Comparison of ENCODE assay signal across 10 cellular contexts in the genomic region with DNA sequence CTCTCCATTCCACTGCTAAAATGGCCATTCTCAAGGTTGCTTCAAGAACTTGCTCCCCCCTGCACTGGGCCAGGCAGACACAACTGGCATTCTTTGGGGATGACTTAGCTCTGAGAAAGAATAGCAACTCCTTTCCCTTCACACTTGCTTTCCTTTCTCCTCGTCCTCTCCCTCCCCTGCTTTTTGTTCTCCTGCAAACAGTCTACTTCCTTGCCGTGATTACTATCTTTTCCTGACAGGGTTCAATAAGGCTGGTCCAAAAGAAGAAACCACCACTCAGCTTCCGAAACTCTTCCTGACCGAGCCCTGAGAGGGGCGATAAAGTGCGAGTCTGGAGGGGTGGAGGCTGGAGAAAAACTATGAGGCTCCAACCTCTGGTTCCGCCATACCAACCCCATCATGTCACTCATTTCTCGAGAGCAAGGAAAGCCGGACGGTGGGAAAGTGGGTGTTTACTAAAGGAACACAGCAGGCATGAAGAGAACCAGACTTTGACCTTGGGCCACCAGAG. TPM values are rescaled to one million over a fixed set of nuclear protein-coding genes. Genes with fewer than 3 reads are reported as not detected.
DNase-seq lines count a peak whose midpoint lies in the region; ATAC-seq, FAIRE-seq and TF ChIP-seq lines count a peak whose summit lies in the region.
"Had no signal": no experiment of that assay in that cellular context is flagged by ENCODE, and none has a peak within 500 bp of the region (broad histone marks: within the 10 kb centered on the region; RNA-seq: fewer than 3 reads in every experiment).

No MANE protein-coding gene starts in this region.

- no TSS peak for BruUV-seq in MCF 10A (replicated peaks; lab: Mats Ljungman, UMichigan)

- H3K27ac ChIP-seq in keratinocyte (ENCODE audit: control insufficient read depth, insufficient read depth, low read length) (peak overlapping the region; percentile 20), spleen (peak overlapping the region; percentile 19 to 96 (median 90)), prostate gland (peak overlapping the region in 1 of 2 donors; percentile 36)

- H3K27me3 ChIP-seq in keratinocyte (ENCODE audit: control insufficient read depth, extremely low read depth, insufficient read depth, low read length) (no peaks in the 10 kb centered on the region), spleen (replicated peaks in 1 of 7) (peaks cover 0 to 36% (median 10%) of the 10 kb centered on the region in 7 donors), prostate gland (replicated peaks; ENCODE audit: insufficient read depth) (no peaks in the 10 kb centered on the region)

- H3K4me2 ChIP-seq in keratinocyte (ENCODE audit: control insufficient read depth, extremely low read depth, insufficient read depth, low read depth, low read length): peak overlapping the region; percentile 96

- TF ChIP-seq POLR2A in spleen (IDR thresholded peaks at IDR 0.05) (no peak), prostate gland (IDR thresholded peaks at IDR 0.05) (no peak)

- H3K4me3 ChIP-seq in keratinocyte (ENCODE audit: control insufficient read depth in 2 of 3, extremely low read depth in 1 of 3, insufficient read depth in 2 of 3, low read depth in 1 of 3, low read length in 3 of 3) (no peak overlapping the region), spleen (peak overlapping the region in 1 of 8 donors; percentile 11), prostate gland (no peak overlapping the region)

- no peak overlapping the region for H2AFZ ChIP-seq in keratinocyte (ENCODE audit: control insufficient read depth, low read length)

- CTCF ChIA-PET in MCF 10A (lab: Yijun Ruan, JAX): interaction anchor here (0.6 to 30.1 kb wide), 5 partner anchors 9 to 426 kb away, joined by 3 to 449 read pairs (median 3); a partner anchor contains a TSS
- CTCF ChIA-PET in activated naive CD4-positive, alpha-beta T cell treated with anti-CD3 and anti-CD28 coated beads for 36 hours (lab: Charles Lee): no interaction called here

- H3K4me1 ChIP-seq in keratinocyte (ENCODE audit: control insufficient read depth, extremely low read depth, insufficient read depth, low read length) (peaks cover 83% of the 10 kb centered on the region), spleen (peaks cover 32 to 93% (median 71%) of the 10 kb centered on the region in 6 donors), prostate gland (replicated peaks) (peaks cover 17% of the 10 kb centered on the region)

- DNase-seq in HFFc6: peak; percentile 69
- DNase-seq in MCF 10A (ENCODE audit: unreplicated experiment): no peak
- DNase-seq in keratinocyte (ENCODE audit: low read depth, low spot score): no peak
- peak; percentile 15 for DNase-seq in spleen
- no peak for DNase-seq in NCI-H748 treated with DMSO at 0.1 percent for 48 hours (lab: John Stamatoyannopoulos, UW)
- DNase-seq in prostate gland (ENCODE audit: low spot score): no peak
- no peak for DNase-seq in activated naive CD4-positive, alpha-beta T cell treated with anti-CD3 and anti-CD28 coated beads for 36 hours
- DNase-seq: foreskin melanocyte, NCI-H1694 treated with DMSO at 0.1 percent for 48 hours had no signal

- WGBS in spleen, 5 donors: 47 to 60% (median 57%) methylated on average over 10 of the region's 10 CpGs
- WGBS in prostate gland: 57% methylated on average over 10 of the region's 10 CpGs

- TF ChIP-seq CTCF in HFFc6 (IDR thresholded peaks at IDR 0.05) (no peak; the same call in 1 of the 2 replicates), MCF 10A (IDR thresholded peaks at IDR 0.05; ENCODE audit: unreplicated experiment) (no peak), keratinocyte (optimal IDR thresholded peaks at IDR 0.05 in 1 of 3, IDR thresholded peaks at IDR 0.05 in 1 of 3, conservative IDR thresholded peaks at IDR 0.05 in 1 of 3; ENCODE audit: extremely low read depth in 1 of 3, insufficient read depth in 2 of 3, low read length in 3 of 3) (no peak), spleen (IDR thresholded peaks at IDR 0.05 in 8 of 11, conservative IDR thresholded peaks at IDR 0.05 in 3 of 11) (no peak), prostate gland (IDR thresholded peaks at IDR 0.05) (no peak)

- H3K36me3 ChIP-seq in keratinocyte (ENCODE audit: control insufficient read depth in 2 of 2, extremely low read depth in 1 of 2, insufficient read depth in 2 of 2, low read length in 2 of 2) (peaks cover 60 to 88% of the 10 kb centered on the region in 2 experiments), spleen (peaks cover 0 to 74% (median 25%) of the 10 kb centered on the region in 6 donors), prostate gland (peaks cover 19 to 55% of the 10 kb centered on the region in 2 donors)

- peaks cover 39% of the 10 kb centered on the region for H4K20me1 ChIP-seq in keratinocyte (ENCODE audit: control insufficient read depth, extremely low read depth, insufficient read depth, low read length)

- H3K9me3 ChIP-seq in keratinocyte (ENCODE audit: control insufficient read depth, low read depth, low read length) (no peaks in the 10 kb centered on the region), spleen (no peaks in the 10 kb centered on the region), prostate gland (no peaks in the 10 kb centered on the region)

- H3K4me1 Mint-ChIP-seq in HFFc6 (ENCODE audit: low read depth) (peaks cover 78% of the 10 kb centered on the region), MCF 10A (ENCODE audit: insufficient read depth, unreplicated experiment) (peaks cover 41% of the 10 kb centered on the region)
- H3K4me1 Mint-ChIP-seq in activated naive CD4-positive, alpha-beta T cell treated with anti-CD3 and anti-CD28 coated beads for 36 hours (ENCODE audit: low read depth): peaks cover 12% of the 10 kb centered on the region

- H3K36me3 Mint-ChIP-seq in HFFc6 (ENCODE audit: low read depth) (peaks cover 80% of the 10 kb centered on the region), MCF 10A (ENCODE audit: insufficient read depth, unreplicated experiment) (peaks cover 98% of the 10 kb centered on the region)
- H3K36me3 Mint-ChIP-seq in activated naive CD4-positive, alpha-beta T cell treated with anti-CD3 and anti-CD28 coated beads for 36 hours (ENCODE audit: low read depth): no peaks in the 10 kb centered on the region

- no peak for ATAC-seq in HG02938 (IDR thresholded peaks at IDR 0.05; ENCODE audit: unreplicated experiment)

- H3K9me3 Mint-ChIP-seq in HFFc6: peaks cover 16% of the 10 kb centered on the region
- H3K9me3 Mint-ChIP-seq in MCF 10A (ENCODE audit: unreplicated experiment): no peaks in the 10 kb centered on the region
- no peaks in the 10 kb centered on the region for H3K9me3 Mint-ChIP-seq in activated naive CD4-positive, alpha-beta T cell treated with anti-CD3 and anti-CD28 coated beads for 36 hours

- no peak overlapping the region for H3K9ac ChIP-seq in keratinocyte (ENCODE audit: control insufficient read depth, extremely low read depth, insufficient read depth, low read length)

- intact Hi-C loops in MCF 10A (cut with micrococcal nuclease): no loop called here
- intact Hi-C loops in spleen (cut with DNase I; ENCODE audit: low total_unique reads): no loop called here
- intact Hi-C loops in prostate gland (cut with DNase I): no loop called here
- intact Hi-C loops in activated naive CD4-positive, alpha-beta T cell treated with anti-CD3 and anti-CD28 coated beads for 36 hours (cut with micrococcal nuclease): no loop called here

- dilution Hi-C loops in keratinocyte (cut with MboI; ENCODE audit: extremely low pct_ligation_motif_present, low sequenced_read_pairs): no loop called here

- peak; percentile 51 for FAIRE-seq in keratinocyte (lab: Jason Lieb, UNC)

- H3K27me3 Mint-ChIP-seq in HFFc6 (ENCODE audit: insufficient read depth) (peaks cover 83% of the 10 kb centered on the region), MCF 10A (ENCODE audit: insufficient read depth, unreplicated experiment) (no peaks in the 10 kb centered on the region)
- peaks cover 12% of the 10 kb centered on the region for H3K27me3 Mint-ChIP-seq in activated naive CD4-positive, alpha-beta T cell treated with anti-CD3 and anti-CD28 coated beads for 36 hours (ENCODE audit: low read depth)

- H3K79me2 ChIP-seq in keratinocyte (ENCODE audit: control insufficient read depth, insufficient read depth, low read length): peaks cover 77% of the 10 kb centered on the region

- H3K4me3 Mint-ChIP-seq in HFFc6 (peak overlapping the region; percentile 99), MCF 10A (ENCODE audit: unreplicated experiment) (peak overlapping the region; percentile 40)
- no peak overlapping the region for H3K4me3 Mint-ChIP-seq in activated naive CD4-positive, alpha-beta T cell treated with anti-CD3 and anti-CD28 coated beads for 36 hours

- POLR2A ChIA-PET in MCF 10A (lab: Yijun Ruan, JAX): interaction anchor here (0.7 to 0.8 kb wide), 2 partner anchors 41 to 77 kb away, joined by 3 to 6 read pairs; no protein-coding TSS in a partner anchor

- H3K27ac Mint-ChIP-seq in HFFc6 (peak overlapping the region; percentile 95), MCF 10A (ENCODE audit: low read depth, unreplicated experiment) (peak overlapping the region; percentile 75)
- no peak overlapping the region for H3K27ac Mint-ChIP-seq in activated naive CD4-positive, alpha-beta T cell treated with anti-CD3 and anti-CD28 coated beads for 36 hours

- H3K9me1 ChIP-seq in keratinocyte (ENCODE audit: control insufficient read depth, extremely low read depth, insufficient read depth, low read length): peaks cover 2% of the 10 kb centered on the region

RNA-seq across cellular contexts. Expression of a gene that starts 5.0 kb away (rescaled TPM):
- 100 to 1,000 TPM; 244 to 311 (median 274) TPM for total RNA-seq in HFFc6 (2021; fragmentation: NEBNext Ultra II Directional; extraction: Animal tissue kit (Norgen Biotek cat#: 25700))
- total RNA-seq in MCF 10A (2022) (92.6 and 137 TPM in 2 replicates), spleen (10 to 100 TPM; 27.5 to 83.4 (median 53.1) TPM), prostate gland (10 to 100 TPM; 86.1 to 92.8 TPM)
- polyA plus RNA-seq in keratinocyte (39.8 to 57.2 TPM (median 45.6 TPM) in 3 replicates), spleen (10 to 100 TPM in 1 of 3 donors, 1 to 10 TPM in 2; 3.8 to 15.7 (median 6.0) TPM)
- 52.7 TPM for polyA plus RNA-seq in keratinocyte (2011; ENCODE audit: low read depth)
- polyA plus RNA-seq in keratinocyte (2011; cell fraction: cytosol; rRNA removed): 30.8 and 32.5 TPM in 2 replicates
- 88.6 and 88.9 TPM in 2 replicates for polyA plus RNA-seq in keratinocyte (2011; cell fraction: nucleus; rRNA removed)
- 44.4 and 81.4 TPM in 2 replicates for polyA plus RNA-seq in keratinocyte (2012; ENCODE audit: low replicate concordance)
- polyA minus RNA-seq in keratinocyte: 49.8 to 105 TPM (median 62.0 TPM) in 3 replicates
- 64.5 TPM for polyA minus RNA-seq in keratinocyte (2011; cell fraction: cytosol; rRNA and poly(A)+ RNA removed)
- 82.0 and 84.4 TPM in 2 replicates for polyA minus RNA-seq in keratinocyte (2011; cell fraction: nucleus; rRNA and poly(A)+ RNA removed)
- under 1 TPM in 1 of 2 experiments, not detected in 1; 0.31 TPM for total RNA-seq in activated naive CD4-positive, alpha-beta T cell treated with anti-CD3 and anti-CD28 coated beads for 36 hours

Comparison
In these comparisons a context has a peak if more than half of its experiments do, and no peak if none do; other contexts are left out.
1. DNase-seq: peak in HFFc6 (single experiment) and spleen (single experiment); none in MCF 10A (single experiment), keratinocyte (single experiment), NCI-H748 treated with DMSO at 0.1 percent for 48 hours (single experiment), prostate gland (single experiment) and activated naive CD4-positive, alpha-beta T cell treated with anti-CD3 and anti-CD28 coated beads for 36 hours (single experiment).
2. RNA of a gene that starts 5.0 kb away (total RNA-seq): 244 to 311 TPM in HFFc6, 92.6 to 137 TPM in MCF 10A, 86.1 to 92.8 TPM in prostate gland and 27.5 to 83.4 TPM in spleen; 0.31 TPM in activated naive CD4-positive, alpha-beta T cell treated with anti-CD3 and anti-CD28 coated beads for 36 hours; every median in the first group is over 10 times any median in the second.